1 cellular context compared by ENCODE assay signal in the genomic region with DNA sequence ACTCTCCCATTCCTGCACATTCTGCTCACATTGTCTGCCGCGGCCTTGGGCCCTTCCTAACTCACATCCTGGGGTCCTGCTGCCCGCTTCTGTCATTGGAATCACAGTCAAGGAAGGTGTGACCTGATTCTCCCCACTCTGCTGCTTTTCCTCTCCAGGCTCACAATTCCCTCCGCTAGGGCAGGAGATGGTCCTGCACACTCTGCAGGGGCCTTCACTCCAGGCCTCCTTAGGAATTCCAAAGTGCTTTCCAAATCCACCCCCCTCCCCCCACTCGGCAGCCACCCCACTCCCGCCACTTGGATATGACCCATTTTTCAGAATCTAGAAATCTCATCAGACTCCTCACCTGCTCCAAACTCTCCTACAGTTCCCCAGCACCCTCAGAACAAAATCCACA.
TF ChIP-seq lines count a peak whose summit lies in the region.

No MANE protein-coding gene starts in this region.

TF ChIP-seq in IMR-90, 13 proteins besides CTCF, POLR2A, EP300 and RAD21:
- no peak for TF ChIP-seq BHLHE40 (IDR thresholded peaks at IDR 0.05; ENCODE audit: low read depth, low read length)
- TF ChIP-seq RFX5 (IDR thresholded peaks at IDR 0.05; ENCODE audit: low read depth, low read length), result no peak
- TF ChIP-seq, protein P1, sequence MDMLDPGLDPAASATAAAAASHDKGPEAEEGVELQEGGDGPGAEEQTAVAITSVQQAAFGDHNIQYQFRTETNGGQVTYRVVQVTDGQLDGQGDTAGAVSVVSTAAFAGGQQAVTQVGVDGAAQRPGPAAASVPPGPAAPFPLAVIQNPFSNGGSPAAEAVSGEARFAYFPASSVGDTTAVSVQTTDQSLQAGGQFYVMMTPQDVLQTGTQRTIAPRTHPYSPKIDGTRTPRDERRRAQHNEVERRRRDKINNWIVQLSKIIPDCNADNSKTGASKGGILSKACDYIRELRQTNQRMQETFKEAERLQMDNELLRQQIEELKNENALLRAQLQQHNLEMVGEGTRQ (IDR thresholded peaks at IDR 0.05; ENCODE audit: low read depth, low read length), result no peak
- no peak for TF ChIP-seq CHD1 (IDR thresholded peaks at IDR 0.05; ENCODE audit: low read depth, low read length)
- no peak for TF ChIP-seq FOS (IDR thresholded peaks at IDR 0.05; ENCODE audit: low read depth, low read length)
- TF ChIP-seq MXI1 (IDR thresholded peaks at IDR 0.05; ENCODE audit: borderline replicate concordance, low read depth, low read length), result no peak
- no peak for TF ChIP-seq CEBPB (IDR thresholded peaks at IDR 0.05; ENCODE audit: low read depth, low read length)
- no peak for TF ChIP-seq RCOR1 (IDR thresholded peaks at IDR 0.05; ENCODE audit: insufficient replicate concordance, low read length)
- TF ChIP-seq MAFK (IDR thresholded peaks at IDR 0.05; ENCODE audit: low read depth, low read length), result no peak
- TF ChIP-seq MAZ (IDR thresholded peaks at IDR 0.05; ENCODE audit: borderline replicate concordance, low read depth, low read length), result no peak
- TF ChIP-seq, protein P2, sequence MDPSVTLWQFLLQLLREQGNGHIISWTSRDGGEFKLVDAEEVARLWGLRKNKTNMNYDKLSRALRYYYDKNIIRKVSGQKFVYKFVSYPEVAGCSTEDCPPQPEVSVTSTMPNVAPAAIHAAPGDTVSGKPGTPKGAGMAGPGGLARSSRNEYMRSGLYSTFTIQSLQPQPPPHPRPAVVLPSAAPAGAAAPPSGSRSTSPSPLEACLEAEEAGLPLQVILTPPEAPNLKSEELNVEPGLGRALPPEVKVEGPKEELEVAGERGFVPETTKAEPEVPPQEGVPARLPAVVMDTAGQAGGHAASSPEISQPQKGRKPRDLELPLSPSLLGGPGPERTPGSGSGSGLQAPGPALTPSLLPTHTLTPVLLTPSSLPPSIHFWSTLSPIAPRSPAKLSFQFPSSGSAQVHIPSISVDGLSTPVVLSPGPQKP (IDR thresholded peaks at IDR 0.05; ENCODE audit: borderline replicate concordance, low read depth, low read length), result no peak
- TF ChIP-seq SMC3 (IDR thresholded peaks at IDR 0.05; ENCODE audit: low read depth, low read length), result no peak
- no peak for TF ChIP-seq NFE2L2 (IDR thresholded peaks at IDR 0.05; ENCODE audit: low read depth, low read length)
TF ChIP-seq in IMR-90: peak in this region for 0.
